Comparison of ENCODE assay signal across 15 cellular contexts in the genomic region with DNA sequence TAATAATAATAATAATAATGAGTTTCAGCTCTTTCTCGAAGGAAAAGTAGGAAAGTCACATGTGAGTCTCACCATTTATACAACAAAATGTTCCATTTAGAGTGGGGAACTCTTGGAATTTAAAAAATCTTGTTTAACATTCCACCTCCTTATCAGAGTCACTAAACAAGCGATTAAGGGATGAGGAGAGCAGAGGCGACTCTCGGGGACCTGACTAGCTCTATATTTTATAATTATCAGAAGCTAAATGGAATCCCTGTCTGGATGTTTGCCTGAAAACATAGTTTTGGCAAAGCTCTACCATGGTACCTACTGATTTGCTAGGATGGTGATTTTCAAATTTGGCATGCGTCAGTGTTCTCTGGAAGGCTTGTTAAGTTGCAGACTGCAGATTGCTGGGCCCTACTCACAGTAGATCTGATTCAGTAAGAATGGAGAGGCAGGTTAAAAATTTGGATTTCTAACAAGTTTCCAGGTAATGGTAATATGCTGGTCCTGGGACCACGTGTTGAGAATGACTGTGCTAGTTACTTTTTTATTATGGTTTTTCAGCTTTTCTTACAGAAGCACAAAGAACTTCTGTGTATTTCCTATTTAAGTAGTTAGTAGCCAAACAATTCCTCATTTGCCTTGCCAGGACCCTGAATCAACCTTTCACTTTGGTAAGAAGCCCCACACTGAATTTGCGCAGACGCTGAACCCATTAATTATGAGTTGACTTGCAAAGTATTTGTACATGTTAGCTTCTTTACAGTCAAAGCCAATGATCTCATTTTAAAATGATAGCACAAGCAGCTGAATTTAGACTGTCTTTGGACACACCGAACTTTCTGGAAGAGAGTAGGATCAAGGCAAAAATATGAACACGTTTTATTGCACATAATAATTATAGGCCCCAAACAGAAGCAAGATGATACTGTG. TPM values are rescaled to one million over a fixed set of nuclear protein-coding genes. Genes with fewer than 3 reads are reported as not detected.
DNase-seq lines count a peak whose midpoint lies in the region; ATAC-seq, FAIRE-seq and TF ChIP-seq lines count a peak whose summit lies in the region.
"Had no signal": no experiment of that assay in that cellular context is flagged by ENCODE, and none has a peak within 500 bp of the region (broad histone marks: within the 10 kb centered on the region; RNA-seq: fewer than 3 reads in every experiment).

No MANE protein-coding gene starts in this region.

- DNase-seq in HepG2 (ENCODE audit: low spot score) (peak; percentile 11), right lobe of liver (no peak), cardiac muscle cell (ENCODE audit: low read depth in 1 of 2, low spot score in 1 of 2) (peak in 1 of 2 donors; percentile 33), omental fat pad (ENCODE audit: low spot score) (no peak), suprapubic skin (ENCODE audit: low spot score in 2 of 2) (no peak), NCI-H69 (lab: John Stamatoyannopoulos, UW) (no peak)
- DNase-seq in stimulated activated CD4-positive, alpha-beta T cell treated with anti-CD3 and anti-CD28 coated beads, Interleukin-1b, Interleukin-23, amount 100 ng/mL, for 48 hours, result no peak
- DNase-seq: activated CD4-positive, alpha-beta T cell treated with anti-CD3 and anti-CD28 coated beads, Interleukin-2, amount 50 U/mL, for 4 hours; activated T-cell treated with anti-CD3 and anti-CD28 coated beads, Interleukin-2, amount 50 U/mL, for 72 hours; GF-D8; SJCRH30 had no signal

- H2AFZ ChIP-seq in HepG2 (ENCODE audit: low read length), result no peak overlapping the region

- H3K4me2 ChIP-seq in HepG2 (ENCODE audit: low read depth, low read length), result no peak overlapping the region; the same call in 1 of the 2 replicates
- H3K4me2 ChIP-seq: A549 had no signal

- H3K27ac ChIP-seq in HepG2 (ENCODE audit: extremely low read length, insufficient read depth, low read length) (no peak overlapping the region), right lobe of liver (no peak overlapping the region), cardiac muscle cell (peak overlapping the region; percentile 74), suprapubic skin (no peak overlapping the region)
- H3K27ac ChIP-seq: A549, SJCRH30 had no signal

- no peak overlapping the region for H3K9ac ChIP-seq in HepG2 (ENCODE audit: insufficient read depth, low read depth, low read length)

- in situ Hi-C loops in HepG2 (cut with HindIII; ENCODE audit: extremely low pct_ligation_motif_present, low pct_unique_long_range_greater_than_20kb), result no loop called here

- H3K36me3 ChIP-seq in HepG2 (replicated peaks in 1 of 2; ENCODE audit: control insufficient read depth in 1 of 2, insufficient read depth in 2 of 2, low read length in 2 of 2) (no peaks in the 10 kb centered on the region), right lobe of liver (no peaks in the 10 kb centered on the region), cardiac muscle cell (no peaks in the 10 kb centered on the region), suprapubic skin (no peaks in the 10 kb centered on the region)
- H3K36me3 ChIP-seq: pancreas had no signal

- intact Hi-C loops in HepG2 (cut with micrococcal nuclease; ENCODE audit: unreplicated experiment) (no loop called here), right lobe of liver (cut with DNase I) (no loop called here)

- TF ChIP-seq POLR2A in HepG2 (IDR thresholded peaks at IDR 0.05; ENCODE audit: insufficient read depth in 1 of 2, low read depth in 2 of 2, low read length in 2 of 2) (no peak), right lobe of liver (IDR thresholded peaks at IDR 0.05) (no peak), suprapubic skin (IDR thresholded peaks at IDR 0.05) (no peak)

- no peak for FAIRE-seq in HepG2 (lab: Jason Lieb, UNC)
- FAIRE-seq: urothelium cell line had no signal

- H3K4me3 ChIP-seq in HepG2 (replicated peaks in 1 of 3; ENCODE audit: insufficient read depth in 1 of 3, low read depth in 2 of 3, low read length in 3 of 3) (no peak overlapping the region), right lobe of liver (no peak overlapping the region), cardiac muscle cell (no peak overlapping the region), suprapubic skin (no peak overlapping the region)
- H3K4me3 ChIP-seq: A549, pancreas, SJCRH30 had no signal

- no peaks in the 10 kb centered on the region for H4K20me1 ChIP-seq in HepG2 (ENCODE audit: insufficient read depth, low read length)

- WGBS in HepG2 (ENCODE audit: low lambda C conversion rate), result 19% methylated on average over 10 of the region's 10 CpGs
- 74% methylated on average over 9 of the region's 10 CpGs for WGBS in right lobe of liver (ENCODE audit: insufficient coverage, low coverage, low lambda C conversion rate, missing lambda C conversion rate)
- 68% methylated on average over 10 of the region's 10 CpGs for WGBS in suprapubic skin

- POLR2A ChIA-PET in HepG2 (lab: Yijun Ruan, JAX), result no interaction called here

- CTCF ChIA-PET in HepG2 (lab: Yijun Ruan, JAX; ENCODE audit: low intra/inter-chr PET ratio, low total read pairs), result no interaction called here

- TF ChIP-seq EP300 in HepG2 (IDR thresholded peaks at IDR 0.05; ENCODE audit: low read depth in 2 of 2, low read length in 2 of 2) (no peak), HepG2 (CRISPR knock-in tag; IDR thresholded peaks at IDR 0.05; ENCODE audit: borderline replicate concordance) (no peak), suprapubic skin (IDR thresholded peaks at IDR 0.05) (no peak)

- no peaks in the 10 kb centered on the region for H3K9me3 ChIP-seq in HepG2 (ENCODE audit: low read length)
- no peaks in the 10 kb centered on the region for H3K9me3 ChIP-seq in right lobe of liver
- no peaks in the 10 kb centered on the region for H3K9me3 ChIP-seq in cardiac muscle cell (ENCODE audit: low read depth)
- H3K9me3 ChIP-seq in suprapubic skin, result no peaks in the 10 kb centered on the region
- H3K9me3 ChIP-seq: A549, pancreas had no signal

- no TSS peak for BruUV-seq in HepG2 (replicated peaks; lab: Mats Ljungman, UMichigan)

- TF ChIP-seq CTCF in HepG2 (CRISPR knock-in tag; IDR thresholded peaks at IDR 0.05), result no peak
- no peak for TF ChIP-seq CTCF in right lobe of liver (IDR thresholded peaks at IDR 0.05)
- no peak for TF ChIP-seq CTCF in cardiac muscle cell (IDR thresholded peaks at IDR 0.05; ENCODE audit: low read depth, low read length)
- TF ChIP-seq CTCF in omental fat pad (IDR thresholded peaks at IDR 0.05), result no peak
- TF ChIP-seq CTCF in suprapubic skin (IDR thresholded peaks at IDR 0.05), result no peak

- H3K79me2 ChIP-seq in HepG2 (ENCODE audit: insufficient read depth, low read length), result no peaks in the 10 kb centered on the region

- ATAC-seq in HepG2 (no peak), right lobe of liver (no peak), omental fat pad (ENCODE audit: low FRiP score) (peak; percentile 51), GM18868 (IDR thresholded peaks at IDR 0.05; ENCODE audit: unreplicated experiment) (no peak)
- ATAC-seq: A549; activated T-cell treated with anti-CD3 and anti-CD28 coated beads, Interleukin-2, amount 50 U/mL, for 72 hours had no signal

- H3K4me1 ChIP-seq in HepG2 (ENCODE audit: insufficient read depth, low read length), result peaks cover 45% of the 10 kb centered on the region
- H3K4me1 ChIP-seq in right lobe of liver, result peaks cover 0 to 25% (median 0%) of the 10 kb centered on the region in 4 donors
- H3K4me1 ChIP-seq in cardiac muscle cell (ENCODE audit: low read depth), result peaks cover 20% of the 10 kb centered on the region
- peaks cover 5% of the 10 kb centered on the region for H3K4me1 ChIP-seq in suprapubic skin
- H3K4me1 ChIP-seq: A549, pancreas had no signal

- no peak for TF ChIP-seq RAD21 in HepG2 (CRISPR knock-in tag; IDR thresholded peaks at IDR 0.05)

- H3K27me3 ChIP-seq in HepG2 (ENCODE audit: control insufficient read depth in 1 of 2, insufficient read depth in 2 of 2, low read length in 2 of 2) (no peaks in the 10 kb centered on the region), right lobe of liver (no peaks in the 10 kb centered on the region), cardiac muscle cell (no peaks in the 10 kb centered on the region), suprapubic skin (no peaks in the 10 kb centered on the region)
- H3K27me3 ChIP-seq: pancreas, SJCRH30 had no signal

TF ChIP-seq in HepG2, 621 proteins besides CTCF, POLR2A, EP300 and RAD21 (continues in another document):
- no peak for TF ChIP-seq CREB1 (IDR thresholded peaks at IDR 0.05)
- TF ChIP-seq CREB1 (CRISPR knock-in tag; IDR thresholded peaks at IDR 0.05), result no peak

RNA-seq across cellular contexts. Expression of gene CPED1, which starts 39.5 kb away (rescaled TPM):
- total RNA-seq in HepG2 (2016; rRNA removed; fragmentation: Illumina TruSeq; extraction: Trizol) (27.0 and 41.6 TPM in 2 replicates), right lobe of liver (10 to 100 TPM; 24.3 to 45.8 (median 34.9) TPM), cardiac muscle cell (0.95 and 3.2 TPM in 2 replicates), omental fat pad (10 to 100 TPM; 24.9 to 63.9 (median 40.9) TPM), suprapubic skin (1 to 10 TPM; 1.3 to 5.6 (median 3.6) TPM)
- total RNA-seq in HepG2 (2016; cell fraction: cytosol; rRNA removed; fragmentation: Illumina TruSeq; extraction: Trizol; ENCODE audit: low read depth), result 19.1 and 22.1 TPM in 2 replicates
- 26.8 and 37.9 TPM in 2 replicates for total RNA-seq in HepG2 (2016; cell fraction: insoluble cytoplasmic fraction; rRNA removed; fragmentation: Illumina TruSeq; extraction: Trizol)
- total RNA-seq in HepG2 (2016; cell fraction: membrane; rRNA removed; fragmentation: Illumina TruSeq; extraction: Trizol), result 42.6 and 47.7 TPM in 2 replicates
- total RNA-seq in HepG2 (2016; cell fraction: nucleus; rRNA removed; fragmentation: Illumina TruSeq; extraction: Trizol), result 34.0 and 36.3 TPM in 2 replicates
- polyA plus RNA-seq in HepG2 (2011; rRNA removed) (8.1 and 11.5 TPM in 2 replicates), cardiac muscle cell (0.67 and 1.1 TPM in 2 replicates)
- 5.7 and 8.0 TPM in 2 replicates for polyA plus RNA-seq in HepG2 (2011; cell fraction: cytosol; rRNA removed)
- 4.5 and 5.1 TPM in 2 replicates for polyA plus RNA-seq in HepG2 (2011; cell fraction: nucleus; rRNA removed)
- 8.0 and 9.2 TPM in 2 replicates for polyA plus RNA-seq in HepG2 (2012)
- 13.3 and 13.8 TPM in 2 replicates for polyA plus RNA-seq in HepG2 (2016; cell fraction: cytosol; fragmentation: Illumina TruSeq; extraction: Trizol; ENCODE audit: low read depth)
- polyA plus RNA-seq in HepG2 (2016; cell fraction: insoluble cytoplasmic fraction; fragmentation: Illumina TruSeq; extraction: Trizol; ENCODE audit: low read depth), result 25.0 and 25.2 TPM in 2 replicates
- 25.4 and 27.2 TPM in 2 replicates for polyA plus RNA-seq in HepG2 (2016; cell fraction: membrane; fragmentation: Illumina TruSeq; extraction: Trizol; ENCODE audit: low read depth)
- 12.7 and 13.4 TPM in 2 replicates for polyA plus RNA-seq in HepG2 (2016; cell fraction: nucleus; fragmentation: Illumina TruSeq; extraction: Trizol; ENCODE audit: insufficient read depth, low read depth)
- polyA minus RNA-seq in HepG2 (2011; rRNA and poly(A)+ RNA removed; ENCODE audit: low replicate concordance), result 2.6 and 9.2 TPM in 2 replicates
- polyA minus RNA-seq in HepG2 (2011; cell fraction: cytosol; rRNA and poly(A)+ RNA removed), result 6.2 and 8.8 TPM in 2 replicates
- 22.3 and 31.6 TPM in 2 replicates for polyA minus RNA-seq in HepG2 (2011; cell fraction: nucleus; rRNA and poly(A)+ RNA removed)
- total RNA-seq: activated T-cell treated with anti-CD3 and anti-CD28 coated beads, Interleukin-2, amount 50 U/mL, for 72 hours had no signal
